8 cellular contexts compared by ENCODE assay signal in the genomic region with DNA sequence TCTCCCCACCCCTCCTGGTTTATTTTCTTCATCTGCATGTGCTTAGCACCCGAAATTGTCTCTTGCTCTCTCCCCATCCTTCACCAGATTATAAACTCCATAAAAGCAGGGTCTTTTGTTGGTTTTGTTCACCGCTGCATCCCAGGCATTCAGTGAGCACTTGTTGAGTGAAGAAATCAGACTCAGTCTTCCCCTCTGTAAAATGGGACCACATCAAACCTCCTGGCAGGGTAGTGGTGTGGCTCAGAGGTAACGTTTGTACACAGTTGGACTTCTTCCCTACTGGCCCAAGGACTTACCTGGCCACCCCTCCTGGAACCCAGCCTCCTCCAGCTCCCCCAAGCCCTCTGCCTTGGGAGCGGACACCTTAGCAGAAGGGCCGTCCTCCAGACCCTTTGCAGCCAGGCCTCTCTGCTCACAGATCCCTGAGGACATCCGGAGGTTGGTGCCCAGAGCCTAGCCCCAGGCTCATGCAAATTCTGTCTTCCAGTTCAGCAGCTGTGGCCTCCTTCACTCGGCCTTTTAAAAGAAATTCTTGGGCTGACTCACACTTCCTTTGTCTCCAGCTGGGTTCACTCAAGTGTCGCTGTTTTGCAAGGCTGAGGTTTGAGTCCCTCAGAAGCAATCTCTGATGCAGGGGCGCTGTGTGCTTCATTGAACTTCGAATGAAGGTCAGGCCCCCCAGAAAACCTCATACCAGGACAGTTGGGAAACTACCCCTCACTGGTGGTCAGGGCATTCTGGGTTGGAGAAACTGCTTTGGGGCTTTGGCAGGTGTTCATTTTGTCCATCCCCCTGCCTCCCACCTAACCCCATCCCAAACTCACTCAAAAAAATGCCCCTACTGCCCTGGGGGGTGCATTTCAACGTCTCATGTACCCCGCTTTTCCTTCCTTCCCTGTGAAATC. TPM values are rescaled to one million over a fixed set of nuclear protein-coding genes. Genes with fewer than 3 reads are reported as not detected.
DNase-seq lines count a peak whose midpoint lies in the region; ATAC-seq and TF ChIP-seq lines count a peak whose summit lies in the region.

No MANE protein-coding gene starts in this region.

- no peak overlapping the region for H3K9ac ChIP-seq in smooth muscle cell (ENCODE audit: low read depth)

- DNase-seq in AML-193 (lab: John Stamatoyannopoulos, UW) (peak; percentile 91 to 92), RPMI7951 (ENCODE audit: low read depth) (peak; percentile 95), hepatic stellate cell (ENCODE audit: low spot score) (peak; percentile 95), smooth muscle cell (lab: John Stamatoyannopoulos, UW; ENCODE audit: unreplicated experiment) (no peak), NCI-H1417 (lab: John Stamatoyannopoulos, UW) (no peak)
- peak in 1 of 2 donors; percentile 48 for DNase-seq in activated naive CD4-positive, alpha-beta T cell treated with anti-CD3 and anti-CD28 coated beads, Interleukin-2, amount 50 U/mL, for 72 hours (ENCODE audit: low spot score in 2 of 2)

- H3K27ac ChIP-seq in smooth muscle cell (ENCODE audit: low read depth): peak overlapping the region; percentile 65

- peak overlapping the region; percentile 22 for H3K4me3 ChIP-seq in smooth muscle cell

- H3K36me3 Mint-ChIP-seq in activated naive CD4-positive, alpha-beta T cell treated with anti-CD3 and anti-CD28 coated beads, Interleukin-2, amount 50 U/mL, for 72 hours: peaks cover 0 to 19% of the 10 kb centered on the region in 2 donors

- no peaks in the 10 kb centered on the region for H3K36me3 ChIP-seq in smooth muscle cell (ENCODE audit: low read depth)

- peak overlapping the region; percentile 76 to 92 for H3K27ac Mint-ChIP-seq in activated naive CD4-positive, alpha-beta T cell treated with anti-CD3 and anti-CD28 coated beads, Interleukin-2, amount 50 U/mL, for 72 hours

- H3K4me2 ChIP-seq in smooth muscle cell: peak overlapping the region; percentile 79

- no peaks in the 10 kb centered on the region for H3K9me3 ChIP-seq in smooth muscle cell (replicated peaks; ENCODE audit: low read depth)

- peak; percentile 70 for ATAC-seq in GM19035 (IDR thresholded peaks at IDR 0.05; ENCODE audit: unreplicated experiment)
- peak; percentile 73 for ATAC-seq in HG03103 (IDR thresholded peaks at IDR 0.05; ENCODE audit: low read depth, unreplicated experiment)
- peak; percentile 77 to 90 for ATAC-seq in activated naive CD4-positive, alpha-beta T cell treated with anti-CD3 and anti-CD28 coated beads, Interleukin-2, amount 50 U/mL, for 72 hours

- TF ChIP-seq CTCF in smooth muscle cell (IDR thresholded peaks at IDR 0.05; ENCODE audit: borderline replicate concordance, insufficient read depth, poor library complexity, severe bottlenecking): no peak

- peaks cover 13% of the 10 kb centered on the region for H3K4me1 ChIP-seq in smooth muscle cell (ENCODE audit: low read depth)

- H4K20me1 ChIP-seq in smooth muscle cell (ENCODE audit: low read depth): no peaks in the 10 kb centered on the region

- H3K27me3 ChIP-seq in smooth muscle cell (ENCODE audit: low read depth): no peaks in the 10 kb centered on the region

- no peaks in the 10 kb centered on the region for H3K79me2 ChIP-seq in smooth muscle cell (ENCODE audit: low read depth)

- peaks cover 12% of the 10 kb centered on the region for H3F3A ChIP-seq in smooth muscle cell (ENCODE audit: low read depth)

- WGBS in smooth muscle cell (ENCODE audit: low lambda C conversion rate): 15% methylated on average over 12 of the region's 12 CpGs

- no peak overlapping the region for H2AFZ ChIP-seq in smooth muscle cell (ENCODE audit: low read depth)

- H3K9me3 Mint-ChIP-seq in activated naive CD4-positive, alpha-beta T cell treated with anti-CD3 and anti-CD28 coated beads, Interleukin-2, amount 50 U/mL, for 72 hours: peaks cover 0 to 9% of the 10 kb centered on the region in 2 donors

RNA-seq across cellular contexts. Expression of a gene that starts 16.8 kb away (rescaled TPM):
- total RNA-seq in RPMI7951 (2014; rRNA removed; shearing (Covaris generic)): 33.2 and 33.4 TPM in 2 replicates
- 10 to 100 TPM; 40.4 to 78.1 TPM for total RNA-seq in activated naive CD4-positive, alpha-beta T cell treated with anti-CD3 and anti-CD28 coated beads, Interleukin-2, amount 50 U/mL, for 72 hours
- 6.1 and 9.7 TPM in 2 replicates for total RNA-seq in smooth muscle cell
- polyA plus RNA-seq in smooth muscle cell: 9.8 and 11.3 TPM in 2 replicates

RNA-seq across cellular contexts. Expression of a gene that starts 47.3 kb away (rescaled TPM):
- total RNA-seq in RPMI7951 (2014; rRNA removed; shearing (Covaris generic)): not detected in 2 replicates
- total RNA-seq in activated naive CD4-positive, alpha-beta T cell treated with anti-CD3 and anti-CD28 coated beads, Interleukin-2, amount 50 U/mL, for 72 hours: not detected
- total RNA-seq in smooth muscle cell: not detected in 2 replicates
- not detected in 2 replicates for polyA plus RNA-seq in smooth muscle cell

RNA-seq across cellular contexts. Expression of a gene that starts 52.1 kb away (rescaled TPM):
- total RNA-seq in RPMI7951 (2014; rRNA removed; shearing (Covaris generic)): not detected in 2 replicates
- total RNA-seq in activated naive CD4-positive, alpha-beta T cell treated with anti-CD3 and anti-CD28 coated beads, Interleukin-2, amount 50 U/mL, for 72 hours: not detected
- not detected in 2 replicates for total RNA-seq in smooth muscle cell
- not detected in 2 replicates for polyA plus RNA-seq in smooth muscle cell

RNA-seq across cellular contexts. Expression of a gene that starts 55.0 kb away (rescaled TPM):
- not detected in 2 replicates for total RNA-seq in RPMI7951 (2014; rRNA removed; shearing (Covaris generic))
- total RNA-seq in activated naive CD4-positive, alpha-beta T cell treated with anti-CD3 and anti-CD28 coated beads, Interleukin-2, amount 50 U/mL, for 72 hours: not detected
- total RNA-seq in smooth muscle cell: not detected in 2 replicates
- not detected in 2 replicates for polyA plus RNA-seq in smooth muscle cell

RNA-seq across cellular contexts. Expression of a gene that starts 59.3 kb away (rescaled TPM):
- total RNA-seq in RPMI7951 (2014; rRNA removed; shearing (Covaris generic)): not detected in 2 replicates
- total RNA-seq in activated naive CD4-positive, alpha-beta T cell treated with anti-CD3 and anti-CD28 coated beads, Interleukin-2, amount 50 U/mL, for 72 hours: not detected
- not detected in 2 replicates for total RNA-seq in smooth muscle cell
- not detected in 2 replicates for polyA plus RNA-seq in smooth muscle cell

Comparison
In these comparisons a context has a peak if more than half of its experiments do, and no peak if none do; other contexts are left out.
1. DNase-seq: peak in AML-193 (2 of 2), RPMI7951 (single experiment) and hepatic stellate cell (single experiment); none in smooth muscle cell (single experiment) and NCI-H1417 (0 of 3).
2. Peak in every context shown above with its lines, with median percentiles within 50 percentile points of each other: ATAC-seq.